2 cellular contexts compared by ENCODE assay signal in the genomic region with DNA sequence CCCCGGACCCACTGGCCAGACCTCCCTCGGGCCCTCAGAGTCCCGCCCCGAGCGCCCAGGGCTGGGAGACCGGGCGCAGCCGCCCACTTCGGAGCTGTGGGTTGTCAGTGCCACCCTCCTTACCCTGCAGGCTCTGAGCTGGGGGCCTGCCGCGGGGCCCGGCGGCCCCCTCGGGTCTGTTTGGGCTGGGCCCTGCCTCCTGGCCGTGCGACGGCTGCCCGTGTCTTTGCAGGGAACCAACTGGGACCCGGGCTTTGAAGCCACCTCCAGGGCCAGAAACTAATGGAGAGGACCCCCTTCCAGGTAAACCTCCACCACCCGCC.
TF ChIP-seq lines count a peak whose summit lies in the region.

No MANE protein-coding gene starts in this region.

TF ChIP-seq in A549, 52 proteins besides CTCF, POLR2A, EP300 and RAD21 (continued from another document):
- TF ChIP-seq GATA3 (IDR thresholded peaks at IDR 0.05; ENCODE audit: borderline replicate concordance) = no peak
TF ChIP-seq in A549: peak in this region for 1.

TF ChIP-seq in HCT116, 20 proteins besides CTCF, POLR2A, EP300 and RAD21 (continued from another document):
- TF ChIP-seq SIN3A (IDR thresholded peaks at IDR 0.05; ENCODE audit: low read depth) (no peak), CEBPB (IDR thresholded peaks at IDR 0.05; ENCODE audit: low read depth) (no peak), FOSL1 (IDR thresholded peaks at IDR 0.05; ENCODE audit: low read depth) (no peak), CBX3 (IDR thresholded peaks at IDR 0.05; ENCODE audit: low read depth) (no peak), EGR1 (IDR thresholded peaks at IDR 0.05; ENCODE audit: low read depth) (no peak), JUND (IDR thresholded peaks at IDR 0.05) (no peak), POLR2AphosphoS5 (IDR thresholded peaks at IDR 0.05; ENCODE audit: low read depth, low read length) (no peak; the same call in 1 of the 2 replicates), EZH2phosphoT487 (IDR thresholded peaks at IDR 0.05; ENCODE audit: borderline replicate concordance) (no peak)
- TF ChIP-seq, protein P1, sequence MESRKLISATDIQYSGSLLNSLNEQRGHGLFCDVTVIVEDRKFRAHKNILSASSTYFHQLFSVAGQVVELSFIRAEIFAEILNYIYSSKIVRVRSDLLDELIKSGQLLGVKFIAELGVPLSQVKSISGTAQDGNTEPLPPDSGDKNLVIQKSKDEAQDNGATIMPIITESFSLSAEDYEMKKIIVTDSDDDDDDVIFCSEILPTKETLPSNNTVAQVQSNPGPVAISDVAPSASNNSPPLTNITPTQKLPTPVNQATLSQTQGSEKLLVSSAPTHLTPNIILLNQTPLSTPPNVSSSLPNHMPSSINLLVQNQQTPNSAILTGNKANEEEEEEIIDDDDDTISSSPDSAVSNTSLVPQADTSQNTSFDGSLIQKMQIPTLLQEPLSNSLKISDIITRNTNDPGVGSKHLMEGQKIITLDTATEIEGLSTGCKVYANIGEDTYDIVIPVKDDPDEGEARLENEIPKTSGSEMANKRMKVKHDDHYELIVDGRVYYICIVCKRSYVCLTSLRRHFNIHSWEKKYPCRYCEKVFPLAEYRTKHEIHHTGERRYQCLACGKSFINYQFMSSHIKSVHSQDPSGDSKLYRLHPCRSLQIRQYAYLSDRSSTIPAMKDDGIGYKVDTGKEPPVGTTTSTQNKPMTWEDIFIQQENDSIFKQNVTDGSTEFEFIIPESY (IDR thresholded peaks at IDR 0.05; ENCODE audit: extremely low read depth, insufficient replicate concordance, low read length) = no peak
- TF ChIP-seq, protein P2, sequence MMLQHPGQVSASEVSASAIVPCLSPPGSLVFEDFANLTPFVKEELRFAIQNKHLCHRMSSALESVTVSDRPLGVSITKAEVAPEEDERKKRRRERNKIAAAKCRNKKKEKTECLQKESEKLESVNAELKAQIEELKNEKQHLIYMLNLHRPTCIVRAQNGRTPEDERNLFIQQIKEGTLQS (IDR thresholded peaks at IDR 0.05) = no peak
- TF ChIP-seq, protein P3, sequence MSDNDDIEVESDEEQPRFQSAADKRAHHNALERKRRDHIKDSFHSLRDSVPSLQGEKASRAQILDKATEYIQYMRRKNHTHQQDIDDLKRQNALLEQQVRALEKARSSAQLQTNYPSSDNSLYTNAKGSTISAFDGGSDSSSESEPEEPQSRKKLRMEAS (IDR thresholded peaks at IDR 0.05) = no peak
TF ChIP-seq in HCT116: peak in this region for 0.
